ENCODE assay signal across 9 cellular contexts in genomic region chr1:110672753-110673108, GRCh38. TPM values are rescaled to one million over a fixed set of nuclear protein-coding genes. Genes with fewer than 3 reads are reported as not detected.
DNase-seq lines count a peak whose midpoint lies in the region; ATAC-seq and TF ChIP-seq lines count a peak whose summit lies in the region.
"Had no signal": no experiment of that assay in that cellular context is flagged by ENCODE, and none has a peak within 500 bp of the region (broad histone marks: within the 10 kb centered on the region; RNA-seq: fewer than 3 reads in every experiment).

No MANE protein-coding gene starts in this region.

- no peaks in the 10 kb centered on the region for H3K36me3 ChIP-seq in osteoblast (ENCODE audit: insufficient read depth, low read length)

- H3K4me1 ChIP-seq in osteoblast (ENCODE audit: insufficient read depth, low read length), result no peaks in the 10 kb centered on the region

- no peaks in the 10 kb centered on the region for H3K9me3 ChIP-seq in osteoblast (ENCODE audit: low read depth, low read length)

- ATAC-seq in HG03196 (IDR thresholded peaks at IDR 0.05; ENCODE audit: unreplicated experiment) (peak; percentile 46), HG03520 (IDR thresholded peaks at IDR 0.05; ENCODE audit: unreplicated experiment) (no peak)

- TF ChIP-seq CTCF in osteoblast (IDR thresholded peaks at IDR 0.05; ENCODE audit: extremely low read depth, low read depth, low read length), result no peak

- no peaks in the 10 kb centered on the region for H3K79me2 ChIP-seq in osteoblast (ENCODE audit: insufficient read depth, low read length)

- peak; percentile 16 for DNase-seq in activated gamma-delta T cell treated with Interleukin-2 at 50 U/mL for 16 hours
- no peak for DNase-seq in activated gamma-delta T cell (lab: John Stamatoyannopoulos, UW)
- DNase-seq in activated T-cell treated with anti-CD3 and anti-CD28 coated beads, Interleukin-2, amount 50 U/mL, for 48 hours, result peak; percentile 45 to 47
- DNase-seq in osteoblast (ENCODE audit: insufficient read length, low spot score, missing footprints), result peak; percentile 25
- DNase-seq in NCI-H1694 treated with DMSO at 0.1 percent for 48 hours (lab: John Stamatoyannopoulos, UW), result no peak
- no peak for DNase-seq in NCI-H774 (lab: John Stamatoyannopoulos, UW)

- H3K4me2 ChIP-seq in osteoblast (ENCODE audit: insufficient read depth, low read length), result no peak overlapping the region

- no peaks in the 10 kb centered on the region for H4K20me1 ChIP-seq in osteoblast (ENCODE audit: insufficient read depth, low read length)

- no peak overlapping the region for H2AFZ ChIP-seq in osteoblast (ENCODE audit: low read length)

- H3K4me3 ChIP-seq in osteoblast (ENCODE audit: insufficient read depth, low read length), result no peak overlapping the region

- peaks cover 62% of the 10 kb centered on the region for H3K27me3 ChIP-seq in osteoblast (ENCODE audit: insufficient read depth, low read length)

- no peak overlapping the region for H3K27ac ChIP-seq in osteoblast (ENCODE audit: low read depth, low read length)

RNA-seq across cellular contexts. Expression of gene KCNA3, which starts 2.0 kb away (rescaled TPM):
- total RNA-seq in osteoblast, result not detected in 2 replicates
- total RNA-seq: lung microvascular endothelial cell had no signal

Comparison
In these comparisons a context has a peak if more than half of its experiments do, and no peak if none do; other contexts are left out.
1. DNase-seq: peak in activated gamma-delta T cell treated with Interleukin-2 at 50 U/mL for 16 hours (single experiment), activated T-cell treated with anti-CD3 and anti-CD28 coated beads, Interleukin-2, amount 50 U/mL, for 48 hours (2 of 2) and osteoblast (single experiment); none in activated gamma-delta T cell (single experiment), NCI-H1694 treated with DMSO at 0.1 percent for 48 hours (single experiment) and NCI-H774 (single experiment).